33 cellular contexts compared by ENCODE assay signal in genomic region chr1:150472606-150473200, GRCh38. TPM values are rescaled to one million over a fixed set of nuclear protein-coding genes. Genes with fewer than 3 reads are reported as not detected.
DNase-seq lines count a peak whose midpoint lies in the region; ATAC-seq and TF ChIP-seq lines count a peak whose summit lies in the region.
"Had no signal": no experiment of that assay in that cellular context is flagged by ENCODE, and none has a peak within 500 bp of the region (broad histone marks: within the 10 kb centered on the region; RNA-seq: fewer than 3 reads in every experiment).

No MANE protein-coding gene starts in this region.

- H3K36me3 Mint-ChIP-seq in stimulated activated memory B cell treated with anti-CD40 and anti-IgM and Interleukin-4, amounts not matched to agents 10 μg/mL and 1 μg/mL and 100 μg/mL, for 72 hours, result peaks cover 38% of the 10 kb centered on the region

- no peak overlapping the region for H3K27ac Mint-ChIP-seq in stimulated activated memory B cell treated with anti-CD40 and anti-IgM and Interleukin-4, amounts not matched to agents 10 μg/mL and 1 μg/mL and 100 μg/mL, for 72 hours
- H3K27ac Mint-ChIP-seq: activated CD8-positive, alpha-beta T cell treated with anti-CD3 and anti-CD28 coated beads, Interleukin-2, amount 10 ng/mL, durations not matched to agents 7 days and 5 days; activated naive CD8-positive, alpha-beta T cell treated with anti-CD3 and anti-CD28 coated beads, Interleukin-2, amount 10 ng/mL, durations not matched to agents 7 days and 5 days; T-helper 2 cell treated with Interferon-gamma antibody and Interleukin-4, amounts not matched to agents 5 μg/mL and 100 μg/mL, for 36 hours had no signal

- intact Hi-C loops in left cardiac atrium (cut with DNase I) (loop anchor here in 1 of 2 donors (2.0 kb wide), 1 partner anchor 14 kb away; the partner anchor contains the start of gene TARS2), heart left ventricle (cut with DNase I) (loop anchor here in 3 of 10 donors (5.0 kb wide), 3 partner anchors 45 to 65 kb away; partner anchors contain the start of gene FALEC (in 1 of the 3)), adrenal gland (cut with DNase I) (no loop called here), lower lobe of right lung (cut with DNase I) (no loop called here)

- H3K9me3 Mint-ChIP-seq in stimulated activated memory B cell treated with anti-CD40 and anti-IgM and Interleukin-4, amounts not matched to agents 10 μg/mL and 1 μg/mL and 100 μg/mL, for 72 hours, result no peaks in the 10 kb centered on the region
- H3K9me3 Mint-ChIP-seq: activated naive CD8-positive, alpha-beta T cell treated with anti-CD3 and anti-CD28 coated beads, Interleukin-2, amount 10 ng/mL, durations not matched to agents 7 days and 5 days; CD4-positive, alpha-beta memory T cell; naive thymus-derived CD8-positive, alpha-beta T cell; T-helper 2 cell treated with Interferon-gamma antibody and Interleukin-4, amounts not matched to agents 5 μg/mL and 100 μg/mL, for 36 hours had no signal

- H3K4me1 Mint-ChIP-seq in stimulated activated memory B cell treated with anti-CD40 and anti-IgM and Interleukin-4, amounts not matched to agents 10 μg/mL and 1 μg/mL and 100 μg/mL, for 72 hours, result peaks cover 25% of the 10 kb centered on the region
- H3K4me1 Mint-ChIP-seq: activated naive CD8-positive, alpha-beta T cell treated with anti-CD3 and anti-CD28 coated beads, Interleukin-2, amount 10 ng/mL, durations not matched to agents 7 days and 5 days had no signal

- in situ Hi-C loops in brain microvascular endothelial cell (cut with HindIII; ENCODE audit: low pct_ligation_motif_present, low sequenced_read_pairs), result no loop called here

- H3K9me3 ChIP-seq in heart left ventricle, result no peaks in the 10 kb centered on the region
- H3K9me3 ChIP-seq in adrenal gland (replicated peaks in 1 of 3), result no peaks in the 10 kb centered on the region
- H3K9me3 ChIP-seq in lower lobe of right lung, result no peaks in the 10 kb centered on the region
- H3K9me3 ChIP-seq: ascending aorta, colonic mucosa, HAP-1, thoracic aorta had no signal

- peaks cover 0 to 63% (median 46%) of the 10 kb centered on the region in 9 donors for H3K36me3 ChIP-seq in heart left ventricle
- H3K36me3 ChIP-seq in adrenal gland (replicated peaks in 1 of 2), result peaks cover 0 to 33% of the 10 kb centered on the region in 2 donors
- H3K36me3 ChIP-seq in lower lobe of right lung, result peaks cover 45% of the 10 kb centered on the region
- H3K36me3 ChIP-seq in brain microvascular endothelial cell (replicated peaks), result peaks cover 18% of the 10 kb centered on the region

- H3K4me3 ChIP-seq in heart left ventricle, result no peak overlapping the region
- H3K4me3 ChIP-seq in adrenal gland, result no peak overlapping the region
- H3K4me3 ChIP-seq in lower lobe of right lung, result no peak overlapping the region
- no peak overlapping the region for H3K4me3 ChIP-seq in brain microvascular endothelial cell (ENCODE audit: low read depth, low read length)
- H3K4me3 ChIP-seq: ascending aorta, colonic mucosa, HAP-1, thoracic aorta had no signal

- H3K27me3 ChIP-seq in heart left ventricle (no peaks in the 10 kb centered on the region), adrenal gland (no peaks in the 10 kb centered on the region), lower lobe of right lung (ENCODE audit: low read depth) (no peaks in the 10 kb centered on the region), brain microvascular endothelial cell (replicated peaks) (no peaks in the 10 kb centered on the region)
- H3K27me3 ChIP-seq: ascending aorta, colonic mucosa had no signal

- ATAC-seq in left cardiac atrium (peak; percentile 13 to 31), heart left ventricle (no peak), lower lobe of right lung (peak; percentile 15 to 22)
- peak; percentile 24 for ATAC-seq in stimulated activated memory B cell treated with anti-CD40 and anti-IgM and Interleukin-4, amounts not matched to agents 10 μg/mL and 1 μg/mL and 100 μg/mL, for 72 hours
- ATAC-seq: activated CD8-positive, alpha-beta T cell treated with anti-CD3 and anti-CD28 coated beads, Interleukin-2, amount 10 ng/mL, durations not matched to agents 7 days and 5 days; naive thymus-derived CD8-positive, alpha-beta T cell; Panc1 had no signal

- H3K4me1 ChIP-seq in heart left ventricle, result peaks cover 0 to 41% (median 17%) of the 10 kb centered on the region in 12 donors
- H3K4me1 ChIP-seq in adrenal gland (replicated peaks in 1 of 2), result peaks cover 26 to 28% of the 10 kb centered on the region in 2 donors
- no peaks in the 10 kb centered on the region for H3K4me1 ChIP-seq in lower lobe of right lung
- H3K4me1 ChIP-seq: ascending aorta had no signal

- no peaks in the 10 kb centered on the region for H3K27me3 Mint-ChIP-seq in stimulated activated memory B cell treated with anti-CD40 and anti-IgM and Interleukin-4, amounts not matched to agents 10 μg/mL and 1 μg/mL and 100 μg/mL, for 72 hours
- H3K27me3 Mint-ChIP-seq: activated naive CD8-positive, alpha-beta T cell treated with anti-CD3 and anti-CD28 coated beads, Interleukin-2, amount 10 ng/mL, durations not matched to agents 7 days and 5 days; CD4-positive, alpha-beta memory T cell; naive thymus-derived CD8-positive, alpha-beta T cell had no signal

- H3K27ac ChIP-seq in heart left ventricle, result peak overlapping the region in 5 of 12 donors; percentile 7 to 51 (median 9)
- peak overlapping the region in 4 of 5 donors; percentile 24 to 51 (median 31) for H3K27ac ChIP-seq in adrenal gland
- H3K27ac ChIP-seq in lower lobe of right lung, result no peak overlapping the region
- H3K27ac ChIP-seq in substantia nigra (ENCODE audit: low read depth, low read length, poor library complexity, severe bottlenecking), result no peak overlapping the region
- H3K27ac ChIP-seq in brain microvascular endothelial cell, result no peak overlapping the region
- H3K27ac ChIP-seq: ascending aorta, colonic mucosa, thoracic aorta had no signal

- TF ChIP-seq CTCF in heart left ventricle (IDR thresholded peaks at IDR 0.05) (no peak), adrenal gland (IDR thresholded peaks at IDR 0.05) (no peak), lower lobe of right lung (IDR thresholded peaks at IDR 0.05) (no peak), brain microvascular endothelial cell (IDR thresholded peaks at IDR 0.05; ENCODE audit: low read depth, low read length, missing control alignments) (no peak)

- TF ChIP-seq POLR2A in heart left ventricle (IDR thresholded peaks at IDR 0.05), result no peak
- TF ChIP-seq POLR2A in adrenal gland (IDR thresholded peaks at IDR 0.05), result no peak

- WGBS in heart left ventricle, 4 donors, result 91 to 97% (median 93%) methylated on average over 9 to 10 of the region's 10 CpGs
- 84 to 95% (median 91%) methylated on average over 4 to 10 of the region's 10 CpGs for WGBS in adrenal gland, 4 donors

- no peak overlapping the region for H3K4me3 Mint-ChIP-seq in stimulated activated memory B cell treated with anti-CD40 and anti-IgM and Interleukin-4, amounts not matched to agents 10 μg/mL and 1 μg/mL and 100 μg/mL, for 72 hours
- H3K4me3 Mint-ChIP-seq: activated CD8-positive, alpha-beta T cell treated with anti-CD3 and anti-CD28 coated beads, Interleukin-2, amount 10 ng/mL, durations not matched to agents 7 days and 5 days; activated naive CD8-positive, alpha-beta T cell treated with anti-CD3 and anti-CD28 coated beads, Interleukin-2, amount 10 ng/mL, durations not matched to agents 7 days and 5 days; CD4-positive, alpha-beta memory T cell; naive thymus-derived CD8-positive, alpha-beta T cell; T-helper 2 cell treated with Interferon-gamma antibody and Interleukin-4, amounts not matched to agents 5 μg/mL and 100 μg/mL, for 36 hours had no signal

- no peak for DNase-seq in left cardiac atrium
- no peak for DNase-seq in heart left ventricle
- peak in 2 of 7 donors; percentile 21 to 49 for DNase-seq in adrenal gland
- no peak for DNase-seq in lower lobe of right lung
- no peak for DNase-seq in substantia nigra (lab: John Stamatoyannopoulos, UW)
- no peak for DNase-seq in brain microvascular endothelial cell
- no peak for DNase-seq in D341Med (ENCODE audit: low spot score)
- DNase-seq: activated CD8-positive, alpha-beta T cell treated with anti-CD3 and anti-CD28 coated beads, Interleukin-2, amount 10 ng/mL, durations not matched to agents 7 days and 5 days; activated effector memory CD4-positive, alpha-beta T cell treated with anti-CD3 and anti-CD28 coated beads, Interleukin-2, amount 50 U/mL, for 16 hours; activated naive CD8-positive, alpha-beta T cell treated with anti-CD3 and anti-CD28 coated beads, Interleukin-2, amount 10 ng/mL, durations not matched to agents 7 days and 5 days; activated T-cell treated with anti-CD3 and anti-CD28 coated beads for 4 hours; CD4-positive, alpha-beta memory T cell; colonic mucosa; effector CD8-positive, alpha-beta T cell; naive thymus-derived CD8-positive, alpha-beta T cell; NCI-H146; NCI-H226; NCI-H69; SIG-M5; small intestine; stimulated activated naive CD4-positive, alpha-beta T cell had no signal

RNA-seq across cellular contexts. Expression of gene TARS2, which starts 14.5 kb away (rescaled TPM):
- total RNA-seq in left cardiac atrium (10 to 100 TPM; 16.3 to 18.5 TPM), heart left ventricle (10 to 100 TPM; 21.9 to 46.5 (median 28.9) TPM), adrenal gland (10 to 100 TPM; 21.6 to 87.4 (median 30.2) TPM), lower lobe of right lung (23.7 TPM)
- polyA plus RNA-seq in heart left ventricle (10 to 100 TPM; 23.6 to 29.0 TPM), adrenal gland (10 to 100 TPM; 24.9 to 28.8 (median 28.2) TPM)

RNA-seq across cellular contexts. Expression of gene ECM1, which starts 35.2 kb away (rescaled TPM):
- total RNA-seq in left cardiac atrium (10 to 100 TPM; 40.6 to 42.2 TPM), heart left ventricle (10 to 100 TPM; 10.9 to 35.3 (median 15.4) TPM), adrenal gland (10 to 100 TPM; 14.0 to 63.0 (median 25.0) TPM), lower lobe of right lung (16.9 TPM)
- polyA plus RNA-seq in heart left ventricle (10 to 100 TPM; 11.3 to 15.6 TPM), adrenal gland (10 to 100 TPM; 22.2 to 54.4 (median 44.4) TPM)
- polyA plus RNA-seq: CD4-positive, alpha-beta memory T cell had no signal

RNA-seq across cellular contexts. Expression of gene FALEC, which starts 42.8 kb away (rescaled TPM):
- total RNA-seq in left cardiac atrium (not detected), heart left ventricle (under 1 TPM in 2 of 9 donors, not detected in 7; 0.51 to 0.96 TPM), adrenal gland (under 1 TPM in 1 of 8 donors, not detected in 7; 0.61 TPM), lower lobe of right lung (not detected)
- polyA plus RNA-seq in heart left ventricle (under 1 TPM; 0.18 to 0.46 TPM), adrenal gland (under 1 TPM in 1 of 3 donors, not detected in 2; 0.40 TPM)
- total RNA-seq: A673; activated CD8-positive, alpha-beta T cell treated with anti-CD3 and anti-CD28 coated beads, Interleukin-2, amount 10 ng/mL, durations not matched to agents 7 days and 5 days; ascending aorta; colonic mucosa; epithelial cell of proximal tubule; glomerular endothelial cell; LHCN-M2; mononuclear cell; omental fat pad; thoracic aorta had no signal

Comparison
In these comparisons a context has a peak if more than half of its experiments do, and no peak if none do; other contexts are left out.
1. ATAC-seq: peak in left cardiac atrium (2 of 2), lower lobe of right lung (2 of 2) and stimulated activated memory B cell treated with anti-CD40 and anti-IgM and Interleukin-4, amounts not matched to agents 10 μg/mL and 1 μg/mL and 100 μg/mL, for 72 hours (single experiment); none in heart left ventricle (0 of 4).
2. H3K27ac ChIP-seq: peak in adrenal gland (4 of 5); none in lower lobe of right lung (single experiment), substantia nigra (single experiment) and brain microvascular endothelial cell (single experiment).